Comparison of ENCODE assay signal across 8 cellular contexts in genomic region chr19:49637865-49638350, GRCh38. TPM values are rescaled to one million over a fixed set of nuclear protein-coding genes. Genes with fewer than 3 reads are reported as not detected.
A peak's percentile ranks its signal among the peaks of the same experiment; 100 is the strongest.
DNase-seq lines count a peak whose midpoint lies in the region; ATAC-seq and TF ChIP-seq lines count a peak whose summit lies in the region.

No MANE protein-coding gene starts in this region.

- H3K4me3 ChIP-seq in coronary artery (peak overlapping the region; percentile 82), right lobe of liver (peak overlapping the region in 1 of 3 donors; percentile 62), upper lobe of left lung (peak overlapping the region; percentile 60 to 98 (median 82))

- peak overlapping the region; percentile 98 to 99 for H3K27ac ChIP-seq in coronary artery
- H3K27ac ChIP-seq in right lobe of liver, result peak overlapping the region; percentile 40 to 48 (median 47)
- peak overlapping the region; percentile 95 to 100 (median 100) for H3K27ac ChIP-seq in upper lobe of left lung

- no peaks in the 10 kb centered on the region for H3K9me3 ChIP-seq in right lobe of liver
- H3K9me3 ChIP-seq in upper lobe of left lung, result no peaks in the 10 kb centered on the region

- no peaks in the 10 kb centered on the region for H3K27me3 ChIP-seq in right lobe of liver
- H3K27me3 ChIP-seq in upper lobe of left lung, result no peaks in the 10 kb centered on the region

- ATAC-seq in right lobe of liver, result no peak
- peak in 1 of 2 donors; percentile 16 for ATAC-seq in upper lobe of left lung (ENCODE audit: low FRiP score in 2 of 2)
- no peak for ATAC-seq in HG03097 (IDR thresholded peaks at IDR 0.05; ENCODE audit: low FRiP score, unreplicated experiment)

- DNase-seq in EH (ENCODE audit: low read depth) (peak; percentile 90), NCI-H69 (lab: John Stamatoyannopoulos, UW) (peak; percentile 65), coronary artery (ENCODE audit: low spot score) (peak; percentile 95), right lobe of liver (peak; percentile 73 to 76 (median 74)), upper lobe of left lung (peak; percentile 90), NCI-H2029 (lab: John Stamatoyannopoulos, UW) (no peak), midbrain (lab: John Stamatoyannopoulos, UW) (no peak)

- TF ChIP-seq POLR2A in right lobe of liver (IDR thresholded peaks at IDR 0.05) (no peak), upper lobe of left lung (IDR thresholded peaks at IDR 0.05) (peak in 2 of 4 donors; percentile 17 to 49)

- TF ChIP-seq CTCF in coronary artery (IDR thresholded peaks at IDR 0.05) (no peak), right lobe of liver (IDR thresholded peaks at IDR 0.05) (no peak), upper lobe of left lung (IDR thresholded peaks at IDR 0.05) (no peak)

- H3K4me1 ChIP-seq in right lobe of liver, result peaks cover 0 to 10% (median 2%) of the 10 kb centered on the region in 4 donors
- peaks cover 49 to 83% (median 57%) of the 10 kb centered on the region in 4 donors for H3K4me1 ChIP-seq in upper lobe of left lung

- H3K36me3 ChIP-seq in right lobe of liver, result no peaks in the 10 kb centered on the region
- peaks cover 0 to 21% (median 5%) of the 10 kb centered on the region in 4 donors for H3K36me3 ChIP-seq in upper lobe of left lung

- TF ChIP-seq EP300 in upper lobe of left lung (IDR thresholded peaks at IDR 0.05), result no peak

- 28% methylated on average over 12 of the region's 12 CpGs for WGBS in right lobe of liver (ENCODE audit: insufficient coverage, low coverage, low lambda C conversion rate, missing lambda C conversion rate)
- 1 to 3% methylated on average over 10 to 12 of the region's 12 CpGs for WGBS in upper lobe of left lung, 2 donors

- intact Hi-C loops in right lobe of liver (cut with DNase I), result no loop called here

RNA-seq across cellular contexts. Expression of gene RRAS, which starts 2.0 kb away (rescaled TPM):
- total RNA-seq in right lobe of liver (10 to 100 TPM in 5 of 6 experiments, 1 to 10 TPM in 1; 8.5 to 16.4 (median 11.5) TPM), upper lobe of left lung (100 to 1,000 TPM in 3 of 6 donors, 10 to 100 TPM in 3; 81.7 to 160 (median 107) TPM)

RNA-seq across cellular contexts. Expression of gene SCAF1, which starts 4.1 kb away (rescaled TPM):
- 10 to 100 TPM; 14.6 to 33.0 (median 27.3) TPM for total RNA-seq in right lobe of liver
- total RNA-seq in upper lobe of left lung, result 10 to 100 TPM; 28.6 to 98.5 (median 71.0) TPM

RNA-seq across cellular contexts. Expression of gene IRF3, which starts 27.7 kb away (rescaled TPM):
- total RNA-seq in right lobe of liver, result 10 to 100 TPM; 29.6 to 41.8 (median 35.3) TPM
- total RNA-seq in upper lobe of left lung, result 100 to 1,000 TPM in 3 of 6 donors, 10 to 100 TPM in 3; 50.5 to 210 (median 99.1) TPM

RNA-seq across cellular contexts. Expression of gene BCL2L12, which starts 27.8 kb away (rescaled TPM):
- total RNA-seq in right lobe of liver (10 to 100 TPM in 4 of 6 experiments, 1 to 10 TPM in 2; 4.5 to 11.6 (median 10.5) TPM), upper lobe of left lung (10 to 100 TPM in 3 of 6 donors, 1 to 10 TPM in 3; 4.2 to 21.3 (median 14.1) TPM)

RNA-seq across cellular contexts. Expression of gene PRMT1, which starts 39.2 kb away (rescaled TPM):
- total RNA-seq in right lobe of liver (10 to 100 TPM; 25.3 to 63.2 (median 39.9) TPM), upper lobe of left lung (100 to 1,000 TPM in 2 of 6 donors, 10 to 100 TPM in 4; 65.6 to 155 (median 82.0) TPM)

Comparison
In these comparisons a context has a peak if more than half of its experiments do, and no peak if none do; other contexts are left out.
1. DNase-seq: peak in EH (single experiment), NCI-H69 (single experiment), coronary artery (single experiment), right lobe of liver (3 of 3) and upper lobe of left lung (2 of 2); none in NCI-H2029 (single experiment) and midbrain (single experiment).
2. H3K27ac ChIP-seq: peak in every context shown above with its lines; median percentile 100 in upper lobe of left lung; 98 in coronary artery; 47 in right lobe of liver.
3. RNA of gene RRAS, which starts 2.0 kb away (total RNA-seq): 81.7 to 160 TPM in upper lobe of left lung; 8.5 to 16.4 TPM in right lobe of liver; every median in the first group is over 4 times any median in the second.